Comparison of ENCODE assay signal across 8 cellular contexts in genomic region chr15:44882499-44882968, GRCh38.
DNase-seq lines count a peak whose midpoint lies in the region; ATAC-seq and TF ChIP-seq lines count a peak whose summit lies in the region.

No MANE protein-coding gene starts in this region.

- H3K27ac ChIP-seq in CD4-positive, alpha-beta T cell (ENCODE audit: low read depth, low read length) = no peak overlapping the region

- peaks cover 5% of the 10 kb centered on the region in 2 donors for H3K9me3 Mint-ChIP-seq in activated T-cell treated with anti-CD3 and anti-CD28 coated beads, Interleukin-2, amount 50 U/mL, for 72 hours
- peaks cover 7% of the 10 kb centered on the region for H3K9me3 Mint-ChIP-seq in CD4-positive, alpha-beta T cell

- peak overlapping the region; percentile 12 for H3K27ac Mint-ChIP-seq in activated T-cell treated with anti-CD3 and anti-CD28 coated beads, Interleukin-2, amount 50 U/mL, for 72 hours
- no peak overlapping the region for H3K27ac Mint-ChIP-seq in CD4-positive, alpha-beta T cell
- H3K27ac Mint-ChIP-seq in T-helper 17 cell = no peak overlapping the region

- TF ChIP-seq CTCF in CD4-positive, alpha-beta T cell (IDR thresholded peaks at IDR 0.05) = no peak
- no peak for TF ChIP-seq CTCF in omental fat pad (IDR thresholded peaks at IDR 0.05)

- ATAC-seq in GM19324 (IDR thresholded peaks at IDR 0.05; ENCODE audit: low FRiP score, unreplicated experiment) (peak; percentile 63), HG03108 (IDR thresholded peaks at IDR 0.05; ENCODE audit: unreplicated experiment) (peak; percentile 58), T-helper 17 cell (no peak), HG03039 (IDR thresholded peaks at IDR 0.05; ENCODE audit: unreplicated experiment) (no peak), omental fat pad (ENCODE audit: low FRiP score) (no peak)
- ATAC-seq in activated T-cell treated with anti-CD3 and anti-CD28 coated beads, Interleukin-2, amount 50 U/mL, for 72 hours (replicated peaks in 1 of 2) = peak; percentile 96
- ATAC-seq in CD4-positive, alpha-beta T cell (ENCODE audit: poor library complexity) = no peak

- no peaks in the 10 kb centered on the region for H3K27me3 ChIP-seq in CD4-positive, alpha-beta T cell (ENCODE audit: control insufficient read depth, insufficient read depth, low read length)

- peaks cover 34% of the 10 kb centered on the region for H3K4me1 Mint-ChIP-seq in activated T-cell treated with anti-CD3 and anti-CD28 coated beads, Interleukin-2, amount 50 U/mL, for 72 hours (ENCODE audit: low read depth)
- no peaks in the 10 kb centered on the region for H3K4me1 Mint-ChIP-seq in CD4-positive, alpha-beta T cell (ENCODE audit: low read depth)
- peaks cover 11% of the 10 kb centered on the region for H3K4me1 Mint-ChIP-seq in T-helper 17 cell

- peak overlapping the region; percentile 54 to 71 for H3K4me3 Mint-ChIP-seq in activated T-cell treated with anti-CD3 and anti-CD28 coated beads, Interleukin-2, amount 50 U/mL, for 72 hours
- H3K4me3 Mint-ChIP-seq in CD4-positive, alpha-beta T cell = no peak overlapping the region
- no peak overlapping the region for H3K4me3 Mint-ChIP-seq in T-helper 17 cell

- DNase-seq in Caki2 (ENCODE audit: low read depth) = peak; percentile 73
- peak; percentile 76 to 81 for DNase-seq in activated T-cell treated with anti-CD3 and anti-CD28 coated beads, Interleukin-2, amount 50 U/mL, for 72 hours
- no peak for DNase-seq in CD4-positive, alpha-beta T cell
- no peak for DNase-seq in T-helper 17 cell
- DNase-seq in omental fat pad (ENCODE audit: low spot score) = no peak

- H3K27me3 Mint-ChIP-seq in activated T-cell treated with anti-CD3 and anti-CD28 coated beads, Interleukin-2, amount 50 U/mL, for 72 hours (ENCODE audit: low read depth) = peaks cover 31% of the 10 kb centered on the region
- H3K27me3 Mint-ChIP-seq in CD4-positive, alpha-beta T cell = no peaks in the 10 kb centered on the region
- H3K27me3 Mint-ChIP-seq in T-helper 17 cell = peaks cover 20% of the 10 kb centered on the region

- POLR2A ChIA-PET in CD4-positive, alpha-beta T cell (lab: Charles Lee) = no interaction called here

- CTCF ChIA-PET in CD4-positive, alpha-beta T cell (lab: Charles Lee) = no interaction called here

- peaks cover 10 to 24% of the 10 kb centered on the region in 2 donors for H3K36me3 Mint-ChIP-seq in activated T-cell treated with anti-CD3 and anti-CD28 coated beads, Interleukin-2, amount 50 U/mL, for 72 hours (ENCODE audit: insufficient read depth in 2 of 2)
- peaks cover 4% of the 10 kb centered on the region for H3K36me3 Mint-ChIP-seq in CD4-positive, alpha-beta T cell (ENCODE audit: low read depth)
- H3K36me3 Mint-ChIP-seq in T-helper 17 cell (ENCODE audit: low read depth) = peaks cover 6% of the 10 kb centered on the region

- in situ Hi-C loops in Caki2 (cut with HindIII; ENCODE audit: low pct_unique_long_range_greater_than_20kb, low sequenced_read_pairs) = no loop called here

- intact Hi-C loops in CD4-positive, alpha-beta T cell (cut with DNase I, micrococcal nuclease) = no loop called here

- peaks cover 19% of the 10 kb centered on the region for H3K9me3 ChIP-seq in CD4-positive, alpha-beta T cell (ENCODE audit: control insufficient read depth, low read length)
- peaks cover 2% of the 10 kb centered on the region for H3K9me3 ChIP-seq in T-helper 17 cell (ENCODE audit: control insufficient read depth, low read length, poor library complexity, severe bottlenecking)

Comparison
In these comparisons a context has a peak if more than half of its experiments do, and no peak if none do; other contexts are left out.
1. DNase-seq: peak in Caki2 (single experiment) and activated T-cell treated with anti-CD3 and anti-CD28 coated beads, Interleukin-2, amount 50 U/mL, for 72 hours (2 of 2); none in CD4-positive, alpha-beta T cell (0 of 10), T-helper 17 cell (0 of 3) and omental fat pad (single experiment).
2. ATAC-seq: peak in GM19324 (single experiment), HG03108 (single experiment) and activated T-cell treated with anti-CD3 and anti-CD28 coated beads, Interleukin-2, amount 50 U/mL, for 72 hours (2 of 2); none in CD4-positive, alpha-beta T cell (single experiment), T-helper 17 cell (single experiment), HG03039 (single experiment) and omental fat pad (single experiment).
3. H3K4me3 Mint-ChIP-seq: peak in activated T-cell treated with anti-CD3 and anti-CD28 coated beads, Interleukin-2, amount 50 U/mL, for 72 hours (2 of 2); none in CD4-positive, alpha-beta T cell (single experiment) and T-helper 17 cell (single experiment).